Comparison of ENCODE assay signal across 8 cellular contexts in the genomic region with DNA sequence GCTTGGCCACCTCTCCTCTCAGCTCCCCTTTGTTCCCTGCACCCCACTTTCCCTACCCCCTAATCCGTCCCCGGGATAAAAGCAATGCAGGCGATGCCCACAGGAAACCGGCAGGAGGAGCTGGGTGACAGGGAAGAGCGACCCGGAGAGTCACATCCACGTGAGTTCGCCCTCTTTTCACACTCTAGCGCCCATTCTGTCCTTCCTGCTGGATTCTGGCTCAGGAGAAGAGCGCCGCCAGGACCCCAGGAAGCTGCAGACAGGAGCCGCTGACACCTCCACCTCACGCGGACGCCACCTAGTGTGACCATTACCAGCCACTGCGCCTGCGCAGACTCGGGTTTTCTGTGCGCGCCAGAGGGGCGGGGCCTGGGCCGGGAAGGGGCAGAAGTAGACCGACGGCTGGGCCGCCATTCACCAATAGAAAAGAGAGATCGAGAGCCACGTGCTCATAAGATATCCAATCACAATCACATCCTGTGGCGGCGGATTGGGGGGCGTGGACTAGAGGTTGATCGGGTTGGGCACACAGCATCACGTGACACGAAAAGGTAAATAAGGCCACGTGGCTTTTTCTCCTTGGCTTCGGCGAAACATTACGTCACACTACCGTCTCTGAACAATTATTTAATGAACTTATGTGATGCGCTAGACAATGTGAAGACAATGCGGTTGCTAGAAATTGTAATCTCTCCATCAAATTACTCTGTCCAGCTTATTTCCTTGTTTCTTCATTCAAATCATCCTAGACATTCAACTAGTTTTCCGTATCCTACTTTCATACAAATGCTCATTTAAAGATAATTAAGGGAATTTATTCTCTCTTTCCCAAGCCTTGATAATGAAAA. TPM values are rescaled to one million over a fixed set of nuclear protein-coding genes. Genes with fewer than 3 reads are reported as not detected.
DNase-seq lines count a peak whose midpoint lies in the region; ATAC-seq, FAIRE-seq and TF ChIP-seq lines count a peak whose summit lies in the region.

No MANE protein-coding gene starts in this region.

- H3K4me3 Mint-ChIP-seq in T-cell (peak overlapping the region; percentile 90 to 92 (median 90)), progenitor cell of endocrine pancreas (ENCODE audit: low read depth) (peak overlapping the region; percentile 77)

- WGBS in urinary bladder: 1% methylated on average over 41 of the region's 41 CpGs

- peak; percentile 65 for TF ChIP-seq CTCF in left ventricle myocardium inferior (IDR thresholded peaks at IDR 0.05; ENCODE audit: borderline replicate concordance)
- peak; percentile 56 for TF ChIP-seq CTCF in progenitor cell of endocrine pancreas (IDR thresholded peaks at IDR 0.05; ENCODE audit: unreplicated experiment)

- peak; percentile 81 for TF ChIP-seq POLR2A in GM12892 (IDR thresholded peaks at IDR 0.05; ENCODE audit: low read depth, low read length)

- peak overlapping the region; percentile 95 to 96 for H3K27ac Mint-ChIP-seq in T-cell
- H3K27ac Mint-ChIP-seq in progenitor cell of endocrine pancreas: peak overlapping the region; percentile 96

- ATAC-seq in HG02852 (IDR thresholded peaks at IDR 0.05; ENCODE audit: unreplicated experiment) (peak; percentile 99), T-cell (replicated peaks in 1 of 4) (peak; percentile 99 to 100 (median 99))

- H3K4me1 Mint-ChIP-seq in T-cell: peaks cover 10 to 14% (median 13%) of the 10 kb centered on the region in 3 donors
- peaks cover 29% of the 10 kb centered on the region for H3K4me1 Mint-ChIP-seq in progenitor cell of endocrine pancreas (ENCODE audit: low read depth)

- peak overlapping the region; percentile 75 for H3K4me3 ChIP-seq in left ventricle myocardium inferior
- peak overlapping the region; percentile 39 for H3K4me3 ChIP-seq in urinary bladder (ENCODE audit: low read depth, low read length)

- no peaks in the 10 kb centered on the region for H3K9me3 Mint-ChIP-seq in T-cell
- H3K9me3 Mint-ChIP-seq in progenitor cell of endocrine pancreas (ENCODE audit: low read depth): peaks cover 4% of the 10 kb centered on the region

- H3K36me3 ChIP-seq in left ventricle myocardium inferior (no peaks in the 10 kb centered on the region), urinary bladder (ENCODE audit: insufficient read depth) (no peaks in the 10 kb centered on the region)

- H3K27me3 Mint-ChIP-seq in T-cell (no peaks in the 10 kb centered on the region), progenitor cell of endocrine pancreas (no peaks in the 10 kb centered on the region)

- peak; percentile 96 for FAIRE-seq in GM12892 (lab: Jason Lieb, UNC)

- CTCF ChIA-PET in T-cell (lab: Charles Lee): interaction anchor here (0.6 to 2.2 kb wide), 6 partner anchors 9 to 1087 kb away, joined by 3 to 24 read pairs (median 4); partner anchors contain the start of genes SIRT4 (in 2 of the 2), RNU4-1 (in 1 of the 2) and RPLP0 (in 1 of the 2)

- peak overlapping the region; percentile 88 for H3K27ac ChIP-seq in left ventricle myocardium inferior (replicated peaks)
- H3K27ac ChIP-seq in urinary bladder (ENCODE audit: low read depth): peak overlapping the region; percentile 81

- H3K4me1 ChIP-seq in left ventricle myocardium inferior (peaks cover 10% of the 10 kb centered on the region), urinary bladder (ENCODE audit: insufficient read depth) (no peaks in the 10 kb centered on the region)

- POLR2A ChIA-PET in T-cell (lab: Charles Lee): interaction anchor here (0.6 to 1.6 kb wide), 5 partner anchors 25 to 1782 kb away, joined by 3 to 23 read pairs (median 7); partner anchors contain the start of genes COQ5 (in 1 of the 2), RNU4-1 (in 1 of the 2), RNU4-2 (in 1 of the 2) and RPLP0 (in 1 of the 2)

- peak; percentile 91 for DNase-seq in GM12892 (ENCODE audit: insufficient read length)
- peak; percentile 99 for DNase-seq in NCI-H1436 treated with DMSO at 0.1 percent for 48 hours (lab: John Stamatoyannopoulos, UW)
- DNase-seq in T-cell: peak; percentile 98 to 100 (median 100)
- peak; percentile 94 to 100 (median 98) for DNase-seq in amygdala (lab: John Stamatoyannopoulos, UW)
- DNase-seq in left ventricle myocardium inferior: peak; percentile 99
- DNase-seq in progenitor cell of endocrine pancreas (ENCODE audit: low spot score, unreplicated experiment): peak; percentile 99

- H3K27me3 ChIP-seq in left ventricle myocardium inferior (ENCODE audit: low read depth): no peaks in the 10 kb centered on the region

- no peaks in the 10 kb centered on the region for H3K9me3 ChIP-seq in left ventricle myocardium inferior (replicated peaks)

- intact Hi-C loops in left ventricle myocardium inferior (cut with micrococcal nuclease): no loop called here

- H3K36me3 Mint-ChIP-seq in T-cell (no peaks in the 10 kb centered on the region), progenitor cell of endocrine pancreas (ENCODE audit: insufficient read depth) (peaks cover 2% of the 10 kb centered on the region)

RNA-seq across cellular contexts. Expression of gene PLA2G1B, which starts 10.1 kb away (rescaled TPM):
- not detected for polyA plus RNA-seq in GM12892 (2012; ENCODE audit: missing spikeins)
- total RNA-seq in T-cell (1 to 10 TPM in 3 of 5 donors, not detected in 2; 1.6 to 2.9 (median 1.8) TPM), left ventricle myocardium inferior (not detected), progenitor cell of endocrine pancreas (0.60 TPM in 1 of 2 replicates, not detected in the other), urinary bladder (0.90 TPM)
- 0.60 TPM for polyA plus RNA-seq in urinary bladder

RNA-seq across cellular contexts. Expression of gene SIRT4, which starts 15.4 kb away (rescaled TPM):
- polyA plus RNA-seq in GM12892 (2012; ENCODE audit: missing spikeins): 0.95 TPM
- total RNA-seq in T-cell (1 to 10 TPM in 4 of 5 donors, under 1 TPM in 1; 0.73 to 5.7 (median 4.1) TPM), left ventricle myocardium inferior (6.5 TPM), progenitor cell of endocrine pancreas (4.5 and 4.9 TPM in 2 replicates), urinary bladder (2.3 TPM)
- 1.8 TPM for polyA plus RNA-seq in urinary bladder

RNA-seq across cellular contexts. Expression of gene RNU4-1, which starts 24.4 kb away (rescaled TPM):
- polyA plus RNA-seq in GM12892 (2012; ENCODE audit: missing spikeins): 3,072 TPM
- total RNA-seq in T-cell (1,000 to 10,000 TPM; 1,482 to 2,823 (median 1,909) TPM), left ventricle myocardium inferior (2,088 TPM), progenitor cell of endocrine pancreas (6,474 and 7,038 TPM in 2 replicates), urinary bladder (under 0.01 TPM)
- not detected for polyA plus RNA-seq in urinary bladder

RNA-seq across cellular contexts. Expression of gene RNU4-2, which starts 25.8 kb away (rescaled TPM):
- polyA plus RNA-seq in GM12892 (2012; ENCODE audit: missing spikeins): 3,040 TPM
- total RNA-seq in T-cell (over 10,000 TPM; 10,465 to 16,097 (median 12,527) TPM), left ventricle myocardium inferior (22,484 TPM), progenitor cell of endocrine pancreas (8,238 and 8,322 TPM in 2 replicates), urinary bladder (under 0.01 TPM)
- polyA plus RNA-seq in urinary bladder: not detected

RNA-seq across cellular contexts. Expression of gene MSI1, which starts 51.5 kb away (rescaled TPM):
- polyA plus RNA-seq in GM12892 (2012; ENCODE audit: missing spikeins): not detected
- total RNA-seq in T-cell (under 1 TPM in 1 of 5 donors, not detected in 4; 0.15 TPM), left ventricle myocardium inferior (4.8 TPM), progenitor cell of endocrine pancreas (122 and 127 TPM in 2 replicates), urinary bladder (1.5 TPM)
- polyA plus RNA-seq in urinary bladder: 0.54 TPM

Comparison
In these comparisons a context has a peak if more than half of its experiments do, and no peak if none do; other contexts are left out.
1. Peak in every context shown above with its lines: DNase-seq, ATAC-seq, H3K4me3 ChIP-seq and H3K27ac ChIP-seq.
2. RNA of gene RNU4-1, which starts 24.4 kb away (total RNA-seq): 6,474 to 7,038 TPM in progenitor cell of endocrine pancreas, 2,088 TPM in left ventricle myocardium inferior (single experiment) and 1,482 to 2,823 TPM in T-cell; under 0.01 TPM in urinary bladder (single experiment); every median in the first group is over 1,000 times any median in the second.